ENCODE assay signal across 1 cellular context in the genomic region with DNA sequence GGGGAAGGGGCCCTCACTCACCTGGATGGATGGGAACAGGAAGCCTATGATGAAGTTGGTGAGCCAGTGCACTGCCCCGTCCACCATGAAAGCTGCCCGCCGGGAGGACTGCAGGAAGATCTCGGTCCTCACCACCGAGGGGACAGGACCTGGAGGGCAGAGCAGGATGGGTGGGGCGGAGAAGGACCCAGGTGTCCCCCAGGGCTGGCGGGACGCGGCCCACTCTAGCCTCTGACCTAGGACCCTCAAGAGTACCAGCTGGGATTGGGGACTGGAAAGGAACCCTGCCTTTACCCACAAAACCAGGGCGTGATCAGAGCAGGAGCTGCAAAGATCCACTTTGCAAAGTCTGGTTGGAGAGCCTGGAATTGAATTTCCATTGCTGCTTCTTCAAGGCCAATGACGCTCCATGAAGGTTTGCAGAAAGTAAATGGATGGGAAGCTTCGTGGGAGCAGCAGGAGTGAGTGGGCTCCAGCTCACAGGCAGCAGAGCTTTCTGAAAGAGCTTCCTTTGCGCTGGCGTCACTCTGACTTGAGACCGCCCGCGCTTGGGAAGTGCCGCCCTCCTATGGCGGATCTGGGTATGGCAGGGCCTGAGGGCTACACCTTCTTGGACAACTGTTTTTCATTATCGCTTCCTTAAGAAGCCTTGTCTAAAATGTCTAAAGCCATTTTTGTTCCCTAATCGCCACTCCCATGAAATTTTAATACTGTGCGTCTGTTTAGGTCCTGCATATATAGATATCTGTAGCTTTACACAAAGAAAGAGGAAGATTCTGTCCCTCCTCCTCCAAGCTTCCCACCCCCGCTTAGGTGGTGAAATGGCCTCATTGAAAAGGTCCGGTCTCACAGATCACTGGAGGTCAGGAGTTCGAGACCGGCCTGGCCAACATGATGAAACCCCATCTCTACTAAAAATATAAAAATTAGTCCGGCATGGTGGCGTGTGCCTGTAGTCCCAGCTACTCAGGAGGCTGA.
TF ChIP-seq lines count a peak whose summit lies in the region.

No MANE protein-coding gene starts in this region.

TF ChIP-seq in IMR-90, 13 proteins besides CTCF, POLR2A, EP300 and RAD21 (continued from another document):
- peak; percentile 85 for TF ChIP-seq SMC3 (IDR thresholded peaks at IDR 0.05; ENCODE audit: low read depth, low read length)
- no peak for TF ChIP-seq CHD1 (IDR thresholded peaks at IDR 0.05; ENCODE audit: low read depth, low read length)
- no peak for TF ChIP-seq NFE2L2 (IDR thresholded peaks at IDR 0.05; ENCODE audit: low read depth, low read length)
- TF ChIP-seq BHLHE40 (IDR thresholded peaks at IDR 0.05; ENCODE audit: low read depth, low read length), result no peak
- TF ChIP-seq, protein P1, sequence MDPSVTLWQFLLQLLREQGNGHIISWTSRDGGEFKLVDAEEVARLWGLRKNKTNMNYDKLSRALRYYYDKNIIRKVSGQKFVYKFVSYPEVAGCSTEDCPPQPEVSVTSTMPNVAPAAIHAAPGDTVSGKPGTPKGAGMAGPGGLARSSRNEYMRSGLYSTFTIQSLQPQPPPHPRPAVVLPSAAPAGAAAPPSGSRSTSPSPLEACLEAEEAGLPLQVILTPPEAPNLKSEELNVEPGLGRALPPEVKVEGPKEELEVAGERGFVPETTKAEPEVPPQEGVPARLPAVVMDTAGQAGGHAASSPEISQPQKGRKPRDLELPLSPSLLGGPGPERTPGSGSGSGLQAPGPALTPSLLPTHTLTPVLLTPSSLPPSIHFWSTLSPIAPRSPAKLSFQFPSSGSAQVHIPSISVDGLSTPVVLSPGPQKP (IDR thresholded peaks at IDR 0.05; ENCODE audit: borderline replicate concordance, low read depth, low read length), result no peak
